In the genomic region with DNA sequence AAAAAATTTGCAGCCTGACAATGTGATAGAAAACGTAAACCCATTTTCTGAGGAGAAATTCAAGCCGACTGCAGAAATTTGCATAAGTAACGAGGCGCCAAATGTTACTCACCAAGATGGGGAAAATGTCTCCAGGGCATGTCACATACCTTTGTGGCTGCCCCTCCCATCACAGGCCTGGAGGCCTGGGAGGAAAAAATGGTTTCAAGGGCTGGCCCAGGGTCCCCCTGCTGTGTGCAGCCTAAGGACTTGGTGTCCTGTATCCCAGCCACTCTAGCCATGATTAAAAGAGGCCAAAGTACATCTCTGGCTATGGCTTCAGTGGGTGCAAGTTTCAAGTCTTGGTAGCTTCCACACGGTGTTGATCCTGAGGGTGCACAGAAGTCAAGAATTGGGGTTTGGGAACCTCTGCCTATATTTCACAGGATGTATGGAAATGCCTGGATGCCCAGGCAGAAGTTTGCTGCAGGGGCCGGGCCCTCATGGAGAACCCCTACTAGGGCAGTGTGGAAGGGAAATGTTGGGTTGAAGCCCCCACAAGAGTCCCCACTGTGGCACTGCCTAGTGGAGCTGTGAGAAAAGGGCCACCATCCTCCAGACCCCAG, we compare ENCODE assay signal across 1 cellular context.
TF ChIP-seq lines count a peak whose summit lies in the region.

No MANE protein-coding gene starts in this region.

TF ChIP-seq in HEK293, 187 proteins besides CTCF, POLR2A, EP300 and RAD21 (continued from another document):
- TF ChIP-seq, protein P1, sequence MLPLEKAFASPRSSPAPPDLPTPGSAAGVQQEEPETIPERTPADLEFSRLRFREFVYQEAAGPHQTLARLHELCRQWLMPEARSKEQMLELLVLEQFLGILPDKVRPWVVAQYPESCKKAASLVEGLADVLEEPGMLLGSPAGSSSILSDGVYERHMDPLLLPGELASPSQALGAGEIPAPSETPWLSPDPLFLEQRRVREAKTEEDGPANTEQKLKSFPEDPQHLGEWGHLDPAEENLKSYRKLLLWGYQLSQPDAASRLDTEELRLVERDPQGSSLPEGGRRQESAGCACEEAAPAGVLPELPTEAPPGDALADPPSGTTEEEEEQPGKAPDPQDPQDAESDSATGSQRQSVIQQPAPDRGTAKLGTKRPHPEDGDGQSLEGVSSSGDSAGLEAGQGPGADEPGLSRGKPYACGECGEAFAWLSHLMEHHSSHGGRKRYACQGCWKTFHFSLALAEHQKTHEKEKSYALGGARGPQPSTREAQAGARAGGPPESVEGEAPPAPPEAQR (tag by site-specific recombination; IDR thresholded peaks at IDR 0.05): no peak
- TF ChIP-seq SETDB1 (IDR thresholded peaks at IDR 0.05; ENCODE audit: insufficient read length, low read length) (peak; percentile 98), TRIM28 (IDR thresholded peaks at IDR 0.05; ENCODE audit: borderline replicate concordance, low read length) (peak; percentile 100)
TF ChIP-seq in HEK293: peak in this region for 3.
